In the genomic region with DNA sequence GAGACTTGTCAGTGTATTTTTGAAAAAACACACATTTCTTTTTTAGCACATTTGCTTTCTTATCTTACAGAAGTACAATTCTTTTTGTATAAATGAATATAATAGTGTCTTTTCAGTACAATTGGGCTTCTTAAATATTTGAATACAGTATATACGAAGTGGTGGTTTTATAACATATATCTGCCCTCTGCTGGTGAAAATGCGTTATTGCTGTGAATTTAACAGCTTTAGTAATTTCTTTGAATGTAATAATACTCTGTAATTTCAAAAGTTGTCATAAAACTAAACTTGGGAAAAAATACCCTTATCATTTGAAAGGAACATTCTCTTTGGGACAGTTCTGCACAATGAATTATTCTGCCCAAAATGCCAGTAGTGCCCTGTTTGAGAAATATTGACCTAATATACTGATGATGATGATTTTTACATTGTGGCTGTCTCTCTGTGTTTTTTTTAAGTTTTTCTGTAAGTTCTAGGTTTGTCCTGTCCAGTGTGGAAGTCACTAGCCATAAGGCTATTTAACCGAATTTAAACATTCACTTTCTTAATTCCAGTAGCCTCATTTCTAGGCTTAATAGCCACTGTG, we compare ENCODE assay signal across 8 cellular contexts. TPM values are rescaled to one million over a fixed set of nuclear protein-coding genes. Genes with fewer than 3 reads are reported as not detected.
DNase-seq lines count a peak whose midpoint lies in the region; ATAC-seq and TF ChIP-seq lines count a peak whose summit lies in the region.

No MANE protein-coding gene starts in this region.

- ATAC-seq in sciatic nerve: peak; percentile 53

- intact Hi-C loops in sciatic nerve (cut with DNase I): loop anchor here (10.0 kb wide), 1 partner anchor 142 kb away; no protein-coding TSS in a partner anchor

- TF ChIP-seq CTCF in fibroblast of the aortic adventitia (IDR thresholded peaks at IDR 0.05; ENCODE audit: insufficient read depth, low read length): peak; percentile 63

- DNase-seq in NCI-H2107 treated with DMSO at 0.1 percent for 48 hours (lab: John Stamatoyannopoulos, UW; ENCODE audit: unreplicated experiment): peak; percentile 36
- DNase-seq in NCI-H2107 (lab: John Stamatoyannopoulos, UW): no peak
- DNase-seq in Kasumi-1 (lab: John Stamatoyannopoulos, UW): peak; percentile 51 to 73
- DNase-seq in SKM-1 treated with dmso at 0.1 percent for 144 hours (lab: John Stamatoyannopoulos, UW; ENCODE audit: unreplicated experiment): peak; percentile 39
- peak; percentile 72 for DNase-seq in fibroblast of the aortic adventitia (ENCODE audit: low read depth)
- DNase-seq in sciatic nerve (ENCODE audit: low spot score): no peak
- DNase-seq in GM19238 (ENCODE audit: insufficient read length, low spot score): no peak
- DNase-seq in HEK293T (ENCODE audit: extremely low spot score): no peak

- CTCF ChIA-PET in HEK293T (lab: Yijun Ruan, JAX): interaction anchor here (0.5 to 2.0 kb wide), 12 partner anchors 13 to 376 kb away, joined by 3 to 10 read pairs (median 4); no protein-coding TSS in a partner anchor

- POLR2A ChIA-PET in HEK293T (lab: Yijun Ruan, JAX): no interaction called here

- H3K4me3 ChIP-seq in fibroblast of the aortic adventitia (ENCODE audit: low read depth, low read length): no peak overlapping the region

TF ChIP-seq in HEK293T, 16 proteins besides CTCF, POLR2A, EP300 and RAD21:
- TF ChIP-seq BHLHE40 (IDR thresholded peaks at IDR 0.05; ENCODE audit: borderline replicate concordance): no peak
- TF ChIP-seq FOXM1 (IDR thresholded peaks at IDR 0.05; ENCODE audit: borderline replicate concordance): no peak
- TF ChIP-seq LEF1 (IDR thresholded peaks at IDR 0.05; ENCODE audit: borderline replicate concordance): no peak
- TF ChIP-seq HDGF (IDR thresholded peaks at IDR 0.05; ENCODE audit: borderline replicate concordance): no peak
- no peak for TF ChIP-seq NFRKB (IDR thresholded peaks at IDR 0.05)
- TF ChIP-seq SUZ12 (IDR thresholded peaks at IDR 0.05): no peak
- TF ChIP-seq ARNT (IDR thresholded peaks at IDR 0.05): no peak
- TF ChIP-seq TARDBP (IDR thresholded peaks at IDR 0.05): no peak
- TF ChIP-seq ELF4 (IDR thresholded peaks at IDR 0.05): no peak
- TF ChIP-seq SP1 (IDR thresholded peaks at IDR 0.05): no peak

RNA-seq across cellular contexts. Expression of a gene that starts 19.0 kb away (rescaled TPM):
- total RNA-seq in fibroblast of the aortic adventitia (ENCODE audit: low replicate concordance): 24.9 and 32.4 TPM in 2 replicates
- 17.8 TPM for total RNA-seq in sciatic nerve

Comparison
In these comparisons a context has a peak if more than half of its experiments do, and no peak if none do; other contexts are left out.
1. DNase-seq: peak in NCI-H2107 treated with DMSO at 0.1 percent for 48 hours (single experiment), Kasumi-1 (2 of 2), SKM-1 treated with dmso at 0.1 percent for 144 hours (single experiment) and fibroblast of the aortic adventitia (single experiment); none in NCI-H2107 (single experiment), sciatic nerve (single experiment), GM19238 (single experiment) and HEK293T (single experiment).